15 cellular contexts compared by ENCODE assay signal in the genomic region with DNA sequence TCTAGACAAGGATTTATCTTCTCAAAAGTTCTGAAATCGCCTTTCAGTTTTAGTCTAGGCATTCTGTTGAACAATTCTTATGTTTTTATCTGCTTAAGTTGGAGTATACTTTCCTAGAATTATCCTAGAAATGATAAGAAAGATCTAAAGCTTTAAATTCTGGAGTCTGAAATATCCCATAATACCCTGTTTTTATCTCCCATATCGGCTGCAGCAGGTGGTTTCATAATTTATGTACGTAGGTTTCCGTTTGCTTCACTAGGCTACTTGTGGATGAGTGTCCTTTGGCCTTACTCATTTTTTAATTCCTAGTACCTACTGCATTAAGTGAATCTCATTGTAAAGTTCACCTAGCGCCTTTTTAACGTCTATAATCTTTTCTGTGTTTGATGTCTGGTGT. TPM values are rescaled to one million over a fixed set of nuclear protein-coding genes. Genes with fewer than 3 reads are reported as not detected.
DNase-seq lines count a peak whose midpoint lies in the region; ATAC-seq lines count a peak whose summit lies in the region.
"Had no signal": no experiment of that assay in that cellular context is flagged by ENCODE, and none has a peak within 500 bp of the region (broad histone marks: within the 10 kb centered on the region; RNA-seq: fewer than 3 reads in every experiment).

No MANE protein-coding gene starts in this region.

- CTCF ChIA-PET in activated CD4-positive, alpha-beta T cell treated with anti-CD3 and anti-CD28 coated beads for 36 hours (lab: Charles Lee) = no interaction called here
- CTCF ChIA-PET in activated CD4-positive, alpha-beta T cell treated with anti-CD3 and anti-CD28 coated beads, Interleukin-2, amount 10 ng/mL, durations not matched to agents 7 days and 5 days (lab: Charles Lee) = interaction anchor here (0.9 kb wide), 1 partner anchor 11 kb away, joined by 3 read pairs; no protein-coding TSS in a partner anchor

- DNase-seq in activated CD4-positive, alpha-beta T cell treated with anti-CD3 and anti-CD28 coated beads for 36 hours = no peak
- DNase-seq in activated CD4-positive, alpha-beta T cell treated with anti-CD3 and anti-CD28 coated beads, Interleukin-2, amount 10 ng/mL, durations not matched to agents 7 days and 5 days = no peak
- no peak for DNase-seq in activated naive CD8-positive, alpha-beta T cell treated with anti-CD3 and anti-CD28 coated beads for 36 hours
- DNase-seq in amniotic epithelial cell (ENCODE audit: low read depth) (peak; percentile 26), GM19240 (ENCODE audit: insufficient read length, low spot score) (no peak)
- DNase-seq: Calu3, MV-4-11, NCI-H187 treated with DMSO at 0.1 percent for 48 hours, NCI-H2227 treated with DMSO at 0.1 percent for 48 hours, NCI-H524, PC-9 had no signal

- intact Hi-C loops in activated CD4-positive, alpha-beta T cell treated with anti-CD3 and anti-CD28 coated beads for 36 hours (cut with DNase I, micrococcal nuclease) = no loop called here

- no peaks in the 10 kb centered on the region for H3K27me3 Mint-ChIP-seq in activated CD4-positive, alpha-beta T cell treated with anti-CD3 and anti-CD28 coated beads for 36 hours
- H3K27me3 Mint-ChIP-seq in activated CD4-positive, alpha-beta T cell treated with anti-CD3 and anti-CD28 coated beads, Interleukin-2, amount 10 ng/mL, durations not matched to agents 7 days and 5 days = no peaks in the 10 kb centered on the region
- H3K27me3 Mint-ChIP-seq in activated naive CD8-positive, alpha-beta T cell = no peaks in the 10 kb centered on the region
- no peaks in the 10 kb centered on the region for H3K27me3 Mint-ChIP-seq in activated naive CD8-positive, alpha-beta T cell treated with anti-CD3 and anti-CD28 coated beads for 36 hours
- no peaks in the 10 kb centered on the region for H3K27me3 Mint-ChIP-seq in stimulated activated memory B cell treated with anti-CD40 and anti-IgM and Interleukin-4, amounts not matched to agents 10 μg/mL and 1 μg/mL and 100 μg/mL, for 72 hours

- peaks cover 2% of the 10 kb centered on the region for H3K9me3 Mint-ChIP-seq in activated CD4-positive, alpha-beta T cell treated with anti-CD3 and anti-CD28 coated beads for 36 hours (ENCODE audit: low read depth)
- peaks cover 6% of the 10 kb centered on the region for H3K9me3 Mint-ChIP-seq in activated CD4-positive, alpha-beta T cell treated with anti-CD3 and anti-CD28 coated beads, Interleukin-2, amount 10 ng/mL, durations not matched to agents 7 days and 5 days
- H3K9me3 Mint-ChIP-seq in activated naive CD8-positive, alpha-beta T cell (ENCODE audit: low read depth) = no peaks in the 10 kb centered on the region
- peaks cover 2% of the 10 kb centered on the region for H3K9me3 Mint-ChIP-seq in activated naive CD8-positive, alpha-beta T cell treated with anti-CD3 and anti-CD28 coated beads for 36 hours
- peaks cover 2% of the 10 kb centered on the region for H3K9me3 Mint-ChIP-seq in stimulated activated memory B cell treated with anti-CD40 and anti-IgM and Interleukin-4, amounts not matched to agents 10 μg/mL and 1 μg/mL and 100 μg/mL, for 72 hours

- no peak overlapping the region for H3K4me3 Mint-ChIP-seq in activated CD4-positive, alpha-beta T cell treated with anti-CD3 and anti-CD28 coated beads for 36 hours
- no peak overlapping the region for H3K4me3 Mint-ChIP-seq in activated CD4-positive, alpha-beta T cell treated with anti-CD3 and anti-CD28 coated beads, Interleukin-2, amount 10 ng/mL, durations not matched to agents 7 days and 5 days
- peak overlapping the region; percentile 14 for H3K4me3 Mint-ChIP-seq in activated naive CD8-positive, alpha-beta T cell
- H3K4me3 Mint-ChIP-seq in activated naive CD8-positive, alpha-beta T cell treated with anti-CD3 and anti-CD28 coated beads for 36 hours = no peak overlapping the region
- H3K4me3 Mint-ChIP-seq in stimulated activated memory B cell treated with anti-CD40 and anti-IgM and Interleukin-4, amounts not matched to agents 10 μg/mL and 1 μg/mL and 100 μg/mL, for 72 hours = no peak overlapping the region

- ATAC-seq in activated CD4-positive, alpha-beta T cell treated with anti-CD3 and anti-CD28 coated beads for 36 hours = peak; percentile 45
- no peak for ATAC-seq in stimulated activated memory B cell treated with anti-CD40 and anti-IgM and Interleukin-4, amounts not matched to agents 10 μg/mL and 1 μg/mL and 100 μg/mL, for 72 hours
- ATAC-seq in HG03457 (IDR thresholded peaks at IDR 0.05; ENCODE audit: unreplicated experiment) = no peak
- ATAC-seq: HepG2 had no signal

- peak overlapping the region; percentile 71 for H3K27ac Mint-ChIP-seq in activated CD4-positive, alpha-beta T cell treated with anti-CD3 and anti-CD28 coated beads for 36 hours
- no peak overlapping the region for H3K27ac Mint-ChIP-seq in activated CD4-positive, alpha-beta T cell treated with anti-CD3 and anti-CD28 coated beads, Interleukin-2, amount 10 ng/mL, durations not matched to agents 7 days and 5 days
- peak overlapping the region; percentile 69 for H3K27ac Mint-ChIP-seq in activated naive CD8-positive, alpha-beta T cell
- no peak overlapping the region for H3K27ac Mint-ChIP-seq in activated naive CD8-positive, alpha-beta T cell treated with anti-CD3 and anti-CD28 coated beads for 36 hours
- H3K27ac Mint-ChIP-seq in stimulated activated memory B cell treated with anti-CD40 and anti-IgM and Interleukin-4, amounts not matched to agents 10 μg/mL and 1 μg/mL and 100 μg/mL, for 72 hours = peak overlapping the region; percentile 57

- H3K4me1 Mint-ChIP-seq in activated CD4-positive, alpha-beta T cell treated with anti-CD3 and anti-CD28 coated beads for 36 hours = peaks cover 67% of the 10 kb centered on the region
- H3K4me1 Mint-ChIP-seq in activated CD4-positive, alpha-beta T cell treated with anti-CD3 and anti-CD28 coated beads, Interleukin-2, amount 10 ng/mL, durations not matched to agents 7 days and 5 days = peaks cover 40% of the 10 kb centered on the region
- peaks cover 67% of the 10 kb centered on the region for H3K4me1 Mint-ChIP-seq in activated naive CD8-positive, alpha-beta T cell (ENCODE audit: low read depth)
- peaks cover 58% of the 10 kb centered on the region for H3K4me1 Mint-ChIP-seq in activated naive CD8-positive, alpha-beta T cell treated with anti-CD3 and anti-CD28 coated beads for 36 hours
- peaks cover 67% of the 10 kb centered on the region for H3K4me1 Mint-ChIP-seq in stimulated activated memory B cell treated with anti-CD40 and anti-IgM and Interleukin-4, amounts not matched to agents 10 μg/mL and 1 μg/mL and 100 μg/mL, for 72 hours

- H3K36me3 Mint-ChIP-seq in activated CD4-positive, alpha-beta T cell treated with anti-CD3 and anti-CD28 coated beads for 36 hours (ENCODE audit: low read depth) = peaks cover 8% of the 10 kb centered on the region
- H3K36me3 Mint-ChIP-seq in activated CD4-positive, alpha-beta T cell treated with anti-CD3 and anti-CD28 coated beads, Interleukin-2, amount 10 ng/mL, durations not matched to agents 7 days and 5 days (ENCODE audit: low read depth) = peaks cover 7% of the 10 kb centered on the region
- peaks cover 10% of the 10 kb centered on the region for H3K36me3 Mint-ChIP-seq in activated naive CD8-positive, alpha-beta T cell
- peaks cover 20% of the 10 kb centered on the region for H3K36me3 Mint-ChIP-seq in activated naive CD8-positive, alpha-beta T cell treated with anti-CD3 and anti-CD28 coated beads for 36 hours
- peaks cover 13% of the 10 kb centered on the region for H3K36me3 Mint-ChIP-seq in stimulated activated memory B cell treated with anti-CD40 and anti-IgM and Interleukin-4, amounts not matched to agents 10 μg/mL and 1 μg/mL and 100 μg/mL, for 72 hours

- POLR2A ChIA-PET in activated CD4-positive, alpha-beta T cell treated with anti-CD3 and anti-CD28 coated beads for 36 hours (lab: Charles Lee) = no interaction called here
- POLR2A ChIA-PET in activated CD4-positive, alpha-beta T cell treated with anti-CD3 and anti-CD28 coated beads, Interleukin-2, amount 10 ng/mL, durations not matched to agents 7 days and 5 days (lab: Charles Lee) = no interaction called here

RNA-seq across cellular contexts. Expression of gene MGAT5, which starts 58.5 kb away (rescaled TPM):
- 10 to 100 TPM; 22.2 to 25.7 TPM for total RNA-seq in activated CD4-positive, alpha-beta T cell treated with anti-CD3 and anti-CD28 coated beads for 36 hours
- total RNA-seq in activated CD4-positive, alpha-beta T cell treated with anti-CD3 and anti-CD28 coated beads, Interleukin-2, amount 10 ng/mL, durations not matched to agents 7 days and 5 days = 10 to 100 TPM; 48.2 to 56.7 TPM
- total RNA-seq in activated naive CD8-positive, alpha-beta T cell treated with anti-CD3 and anti-CD28 coated beads for 36 hours = 10 to 100 TPM; 34.0 to 34.5 TPM

Comparison
In these comparisons a context has a peak if more than half of its experiments do, and no peak if none do; other contexts are left out.
1. H3K27ac Mint-ChIP-seq: peak in activated CD4-positive, alpha-beta T cell treated with anti-CD3 and anti-CD28 coated beads for 36 hours (single experiment), activated naive CD8-positive, alpha-beta T cell (single experiment) and stimulated activated memory B cell treated with anti-CD40 and anti-IgM and Interleukin-4, amounts not matched to agents 10 μg/mL and 1 μg/mL and 100 μg/mL, for 72 hours (single experiment); none in activated CD4-positive, alpha-beta T cell treated with anti-CD3 and anti-CD28 coated beads, Interleukin-2, amount 10 ng/mL, durations not matched to agents 7 days and 5 days (single experiment) and activated naive CD8-positive, alpha-beta T cell treated with anti-CD3 and anti-CD28 coated beads for 36 hours (single experiment).